8 cellular contexts compared by ENCODE assay signal in genomic region chr13:20495087-20496023, GRCh38. TPM values are rescaled to one million over a fixed set of nuclear protein-coding genes. Genes with fewer than 3 reads are reported as not detected.
A peak's percentile ranks its signal among the peaks of the same experiment; 100 is the strongest.
DNase-seq lines count a peak whose midpoint lies in the region; ATAC-seq, FAIRE-seq and TF ChIP-seq lines count a peak whose summit lies in the region.

No MANE protein-coding gene starts in this region.

- intact Hi-C loops in upper lobe of right lung (cut with DNase I) = loop anchor here (10.0 kb wide), 1 partner anchor 429 kb away; no protein-coding TSS in a partner anchor

- H3K27ac ChIP-seq in upper lobe of right lung = no peak overlapping the region

- H3K27me3 ChIP-seq in upper lobe of right lung = no peaks in the 10 kb centered on the region

- peak; percentile 71 for DNase-seq in DMS 273 (lab: John Stamatoyannopoulos, UW; ENCODE audit: unreplicated experiment)
- DNase-seq in DMS 273 treated with DMSO at 0.1 percent for 48 hours (lab: John Stamatoyannopoulos, UW) = no peak
- DNase-seq in HUDEP-2 (lab: John Stamatoyannopoulos, UW; ENCODE audit: unreplicated experiment in 76 of 76) = peak in 45 of 76 experiments; percentile 1 to 68 (median 27)
- DNase-seq in SIG-M5 (lab: John Stamatoyannopoulos, UW) = peak; percentile 26
- DNase-seq in activated naive CD4-positive, alpha-beta T cell (lab: John Stamatoyannopoulos, UW) = peak in 3 of 4 experiments; percentile 5 to 25 (median 10)
- peak; percentile 47 to 65 for DNase-seq in frontal cortex (ENCODE audit: low spot score in 2 of 2)
- DNase-seq in omental fat pad (ENCODE audit: low spot score) = peak; percentile 60
- no peak for DNase-seq in upper lobe of right lung

- no peaks in the 10 kb centered on the region for H3K36me3 ChIP-seq in upper lobe of right lung

- FAIRE-seq in frontal cortex (lab: Jason Lieb, UNC) = peak; percentile 70

- no peaks in the 10 kb centered on the region for H3K9me3 ChIP-seq in upper lobe of right lung

- peak; percentile 92 for ATAC-seq in omental fat pad (ENCODE audit: low FRiP score)
- peak; percentile 95 for ATAC-seq in upper lobe of right lung

- H3K4me3 ChIP-seq in upper lobe of right lung = peak overlapping the region; percentile 17

- TF ChIP-seq CTCF in omental fat pad (IDR thresholded peaks at IDR 0.05) (peak in 2 of 3 donors; percentile 52 to 61), upper lobe of right lung (IDR thresholded peaks at IDR 0.05) (peak; percentile 97)

- H3K4me1 ChIP-seq in upper lobe of right lung = peaks cover 7% of the 10 kb centered on the region

RNA-seq across cellular contexts. Expression of gene CRYL1, which starts 30.3 kb away (rescaled TPM):
- total RNA-seq in frontal cortex (14.3 TPM), omental fat pad (10 to 100 TPM; 30.3 to 42.2 (median 35.3) TPM), upper lobe of right lung (28.5 TPM)

Comparison
In these comparisons a context has a peak if more than half of its experiments do, and no peak if none do; other contexts are left out.
1. DNase-seq: peak in DMS 273 (single experiment), HUDEP-2 (45 of 76), SIG-M5 (single experiment), activated naive CD4-positive, alpha-beta T cell (3 of 4), frontal cortex (2 of 2) and omental fat pad (single experiment); none in DMS 273 treated with DMSO at 0.1 percent for 48 hours (single experiment) and upper lobe of right lung (single experiment).